Comparison of ENCODE assay signal across 8 cellular contexts in the genomic region with DNA sequence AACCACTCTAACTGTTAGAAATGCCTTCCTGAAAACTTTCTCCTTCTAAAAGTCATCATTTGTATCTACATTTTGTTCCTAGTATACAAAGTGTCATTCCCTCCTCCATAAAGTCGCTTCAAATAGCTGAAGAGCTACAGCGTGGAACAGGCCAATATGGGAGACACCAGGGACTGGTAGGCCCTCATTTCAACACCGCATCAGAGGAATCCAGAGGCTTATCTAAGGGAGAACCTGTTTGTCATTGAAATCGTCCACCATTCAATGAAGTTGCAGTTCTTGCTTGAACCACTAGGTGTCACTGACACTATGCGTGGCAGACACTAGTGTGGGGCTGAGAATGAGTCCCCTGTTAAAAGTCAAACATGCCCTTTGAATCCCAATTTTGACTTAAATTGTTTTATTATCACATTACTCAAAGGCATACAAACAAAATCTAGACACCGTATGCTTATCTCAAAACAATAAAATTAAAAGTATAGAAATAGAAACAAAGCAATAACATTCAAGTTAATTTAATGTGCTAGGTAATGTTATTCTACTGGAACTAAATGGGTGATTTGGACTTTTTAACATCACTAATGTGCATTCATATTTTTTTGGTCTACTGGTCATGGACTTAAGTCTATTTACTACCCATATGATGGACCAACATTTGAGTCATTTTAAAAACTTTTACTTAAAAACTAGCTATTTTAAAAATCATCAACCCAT.
DNase-seq lines count a peak whose midpoint lies in the region; ATAC-seq, FAIRE-seq and TF ChIP-seq lines count a peak whose summit lies in the region.

No MANE protein-coding gene starts in this region.

- CTCF ChIA-PET in A549 (lab: Yijun Ruan, JAX) = interaction anchor here (0.6 to 4.1 kb wide), 25 partner anchors 10 to 755 kb away, joined by 3 to 52 read pairs (median 3); no protein-coding TSS in a partner anchor

- TF ChIP-seq EP300 in A549 (IDR thresholded peaks at IDR 0.05) = no peak

- H3K27me3 ChIP-seq in MM.1S (replicated peaks; ENCODE audit: insufficient read depth, low read length) (no peaks in the 10 kb centered on the region), tibial artery (peaks cover 0 to 3% of the 10 kb centered on the region in 2 donors)

- H3K27ac ChIP-seq in A549 (no peak overlapping the region), MM.1S (ENCODE audit: low read length) (peak overlapping the region; percentile 38; the same call in 1 of the 2 replicates), tibial artery (no peak overlapping the region)

- no peaks in the 10 kb centered on the region for H3K4me1 ChIP-seq in A549
- peaks cover 49% of the 10 kb centered on the region for H3K4me1 ChIP-seq in MM.1S (ENCODE audit: low read length)
- H3K4me1 ChIP-seq in tibial artery = no peaks in the 10 kb centered on the region

- WGBS in A549 (ENCODE audit: missing lambda C conversion rate) = 3% methylated on average over 6 of the region's 6 CpGs

- FAIRE-seq in A549 (lab: Jason Lieb, UNC) = no peak

- no peak overlapping the region for H3K9ac ChIP-seq in MM.1S (ENCODE audit: low read length)

- intact Hi-C loops in tibial artery (cut with DNase I; ENCODE audit: low total_unique reads) = loop anchor here (10.0 kb wide), 1 partner anchor 125 kb away; no protein-coding TSS in a partner anchor

- no peaks in the 10 kb centered on the region for H4K20me1 ChIP-seq in MM.1S (ENCODE audit: insufficient read depth, low read length)

- peak overlapping the region; percentile 1; the same call in 1 of the 2 replicates for H2AFZ ChIP-seq in MM.1S (ENCODE audit: low read length)

- H3K9me3 ChIP-seq in A549 (no peaks in the 10 kb centered on the region), MM.1S (replicated peaks; ENCODE audit: insufficient read depth, low read length) (no peaks in the 10 kb centered on the region), tibial artery (no peaks in the 10 kb centered on the region)

- H3K4me3 ChIP-seq in A549 (no peak overlapping the region), MM.1S (ENCODE audit: low read length) (no peak overlapping the region), tibial artery (no peak overlapping the region)

- no peak overlapping the region for H3K4me2 ChIP-seq in A549
- H3K4me2 ChIP-seq in MM.1S (ENCODE audit: low read depth, low read length) = peak overlapping the region; percentile 31

- DNase-seq in A549 (ENCODE audit: low read depth in 1 of 2, low spot score in 1 of 2) (peak; percentile 49 to 66), ELR (ENCODE audit: low read depth) (peak; percentile 66), MM.1S (peak; percentile 88), T1000 (lab: John Stamatoyannopoulos, UW) (peak; percentile 20), lung microvascular endothelial cell (ENCODE audit: low read depth in 2 of 2) (peak; percentile 65 to 71), tibial artery (peak in 1 of 2 donors; percentile 33)
- DNase-seq in effector CD4-positive, alpha-beta T cell = peak; percentile 5

- H3K9me2 ChIP-seq in MM.1S (replicated peaks; ENCODE audit: insufficient read depth, low read length) = no peaks in the 10 kb centered on the region

- TF ChIP-seq RAD21 in A549 (conservative IDR thresholded peaks at IDR 0.05 in 1 of 2, IDR thresholded peaks at IDR 0.05 in 1 of 2) = peak; percentile 73

- ATAC-seq in A549 = peak; percentile 69 to 96; a peak in 5 of 6 replicates
- ATAC-seq in HG02763 (IDR thresholded peaks at IDR 0.05; ENCODE audit: unreplicated experiment) = no peak

- H3K36me3 ChIP-seq in MM.1S (replicated peaks; ENCODE audit: insufficient read depth, low read length) (no peaks in the 10 kb centered on the region), tibial artery (no peaks in the 10 kb centered on the region)

- TF ChIP-seq CTCF in A549 (IDR thresholded peaks at IDR 0.05) (peak; percentile 75), MM.1S (IDR thresholded peaks at IDR 0.05; ENCODE audit: low read length) (peak; percentile 98), tibial artery (IDR thresholded peaks at IDR 0.05) (peak; percentile 64 to 88)

- H3K79me2 ChIP-seq in MM.1S (ENCODE audit: low read length) = no peaks in the 10 kb centered on the region

- POLR2A ChIA-PET in A549 (lab: Yijun Ruan, JAX) = interaction anchor here (0.6 kb wide), 1 partner anchor 298 kb away, joined by 3 read pairs; no protein-coding TSS in a partner anchor

- TF ChIP-seq POLR2A in A549 (IDR thresholded peaks at IDR 0.05; ENCODE audit: low read length) = no peak

- peaks cover 10% of the 10 kb centered on the region for H3F3A ChIP-seq in MM.1S (ENCODE audit: insufficient read depth, low read length)

TF ChIP-seq in A549, 52 proteins besides CTCF, POLR2A, EP300 and RAD21:
- peak; percentile 62 for TF ChIP-seq SMC3 (IDR thresholded peaks at IDR 0.05)
- TF ChIP-seq ZC3H11A (IDR thresholded peaks at IDR 0.05) = no peak
